Comparison of ENCODE assay signal across 9 cellular contexts in genomic region chrX:54248309-54248708, GRCh38.
DNase-seq lines count a peak whose midpoint lies in the region; ATAC-seq, FAIRE-seq and TF ChIP-seq lines count a peak whose summit lies in the region.
"Had no signal": no experiment of that assay in that cellular context is flagged by ENCODE, and none has a peak within 500 bp of the region (broad histone marks: within the 10 kb centered on the region; RNA-seq: fewer than 3 reads in every experiment).

No MANE protein-coding gene starts in this region.

- H3K36me3 Mint-ChIP-seq in astrocyte (ENCODE audit: low read depth, unreplicated experiment), result no peaks in the 10 kb centered on the region
- no peaks in the 10 kb centered on the region for H3K36me3 Mint-ChIP-seq in glutamatergic neuron (ENCODE audit: unreplicated experiment)
- H3K36me3 Mint-ChIP-seq: naive B cell had no signal

- no peaks in the 10 kb centered on the region for H3K9me3 ChIP-seq in astrocyte (ENCODE audit: insufficient read depth, low read depth, low read length)
- no peaks in the 10 kb centered on the region for H3K9me3 ChIP-seq in lower lobe of right lung

- H3K27ac ChIP-seq in astrocyte (ENCODE audit: low read depth, low read length) (no peak overlapping the region), lower lobe of right lung (no peak overlapping the region)

- no peaks in the 10 kb centered on the region for H3K36me3 ChIP-seq in astrocyte (ENCODE audit: insufficient read depth, low read length)
- H3K36me3 ChIP-seq in lower lobe of right lung, result no peaks in the 10 kb centered on the region

- H3K4me3 ChIP-seq in astrocyte (ENCODE audit: insufficient read depth, low read depth, low read length), result no peak overlapping the region
- no peak overlapping the region for H3K4me3 ChIP-seq in lower lobe of right lung

- no peaks in the 10 kb centered on the region for H3K27me3 Mint-ChIP-seq in astrocyte (ENCODE audit: low read depth, unreplicated experiment)
- H3K27me3 Mint-ChIP-seq in glutamatergic neuron (ENCODE audit: unreplicated experiment), result no peaks in the 10 kb centered on the region

- no peak overlapping the region for H2AFZ ChIP-seq in astrocyte (ENCODE audit: low read depth, low read length)

- H3K4me2 ChIP-seq in astrocyte (ENCODE audit: low read length), result no peak overlapping the region

- no peaks in the 10 kb centered on the region for H3K4me1 ChIP-seq in astrocyte (ENCODE audit: insufficient read depth, low read length)
- H3K4me1 ChIP-seq in lower lobe of right lung, result no peaks in the 10 kb centered on the region

- no peak for ATAC-seq in lower lobe of right lung

- peak; percentile 93 for FAIRE-seq in astrocyte (lab: Jason Lieb, UNC)

- H3K9ac ChIP-seq in astrocyte (ENCODE audit: low read length), result no peak overlapping the region

- no peaks in the 10 kb centered on the region for H4K20me1 ChIP-seq in astrocyte (ENCODE audit: insufficient read depth, low read length)

- no peaks in the 10 kb centered on the region for H3K79me2 ChIP-seq in astrocyte (ENCODE audit: insufficient read depth, low read length)

- DNase-seq in EH (ENCODE audit: low read depth) (peak; percentile 21), astrocyte (ENCODE audit: low read depth) (peak; percentile 34), lower lobe of right lung (no peak), glutamatergic neuron (no peak), hypothalamus (lab: John Stamatoyannopoulos, UW) (no peak), activated T-cell treated with anti-CD3 and anti-CD28 coated beads for 4 hours (no peak)
- no peak for DNase-seq in stimulated activated CD4-positive, alpha-beta T cell treated with anti-CD3 and anti-CD28 coated beads, Interleukin-15, amount 100 ng/mL, for 24 hours
- DNase-seq: naive B cell had no signal

- H3K27me3 ChIP-seq in astrocyte (ENCODE audit: insufficient read depth, low read length) (no peaks in the 10 kb centered on the region), lower lobe of right lung (ENCODE audit: low read depth) (no peaks in the 10 kb centered on the region)

- H3K4me1 Mint-ChIP-seq in astrocyte (ENCODE audit: low read depth, unreplicated experiment) (no peaks in the 10 kb centered on the region), glutamatergic neuron (ENCODE audit: low read depth, unreplicated experiment) (no peaks in the 10 kb centered on the region)
- H3K4me1 Mint-ChIP-seq: naive B cell had no signal

- H3K4me3 Mint-ChIP-seq in astrocyte (ENCODE audit: unreplicated experiment) (no peak overlapping the region), glutamatergic neuron (ENCODE audit: unreplicated experiment) (no peak overlapping the region)
- H3K4me3 Mint-ChIP-seq: naive B cell had no signal

- TF ChIP-seq CTCF in LNCAP (IDR thresholded peaks at IDR 0.05) (peak; percentile 53), astrocyte (IDR thresholded peaks at IDR 0.05; ENCODE audit: insufficient read depth, low read depth, low read length) (peak; percentile 17), lower lobe of right lung (IDR thresholded peaks at IDR 0.05) (peak; percentile 6), glutamatergic neuron (IDR thresholded peaks at IDR 0.05; ENCODE audit: partially characterized antibody, unreplicated experiment) (no peak)

- no peak overlapping the region for H3K27ac Mint-ChIP-seq in astrocyte (ENCODE audit: unreplicated experiment)
- no peak overlapping the region for H3K27ac Mint-ChIP-seq in glutamatergic neuron (ENCODE audit: unreplicated experiment)
- H3K27ac Mint-ChIP-seq: naive B cell had no signal

- H3K9me3 Mint-ChIP-seq in astrocyte (ENCODE audit: unreplicated experiment) (no peaks in the 10 kb centered on the region), glutamatergic neuron (ENCODE audit: unreplicated experiment) (no peaks in the 10 kb centered on the region)
- H3K9me3 Mint-ChIP-seq: naive B cell had no signal

- intact Hi-C loops in lower lobe of right lung (cut with DNase I), result no loop called here

Comparison
In these comparisons a context has a peak if more than half of its experiments do, and no peak if none do; other contexts are left out.
1. DNase-seq: peak in EH (single experiment) and astrocyte (single experiment); none in lower lobe of right lung (single experiment), glutamatergic neuron (single experiment), hypothalamus (0 of 51), activated T-cell treated with anti-CD3 and anti-CD28 coated beads for 4 hours (single experiment) and stimulated activated CD4-positive, alpha-beta T cell treated with anti-CD3 and anti-CD28 coated beads, Interleukin-15, amount 100 ng/mL, for 24 hours (single experiment).